22 cellular contexts compared by ENCODE assay signal in genomic region chr17:66535611-66536010, GRCh38.
A peak's percentile ranks its signal among the peaks of the same experiment; 100 is the strongest.
DNase-seq lines count a peak whose midpoint lies in the region; ATAC-seq and TF ChIP-seq lines count a peak whose summit lies in the region.
"Had no signal": no experiment of that assay in that cellular context is flagged by ENCODE, and none has a peak within 500 bp of the region (broad histone marks: within the 10 kb centered on the region; RNA-seq: fewer than 3 reads in every experiment).

No MANE protein-coding gene starts in this region.

- H3K36me3 ChIP-seq in CD8-positive, alpha-beta T cell (ENCODE audit: insufficient read depth, low read length): no peaks in the 10 kb centered on the region
- H3K36me3 ChIP-seq: upper lobe of right lung had no signal

- no peak for DNase-seq in activated CD4-positive, alpha-beta T cell treated with anti-CD3 and anti-CD28 coated beads for 36 hours
- DNase-seq in activated CD4-positive, alpha-beta T cell treated with anti-CD3 and anti-CD28 coated beads for 4 hours: no peak
- no peak for DNase-seq in CD8-positive, alpha-beta T cell
- no peak for DNase-seq in neural crest cell (ENCODE audit: low read depth, low spot score)
- DNase-seq in dorsolateral prefrontal cortex: no peak
- DNase-seq in activated CD4-positive, alpha-beta T cell treated with anti-CD3 and anti-CD28 coated beads for 1 hour: no peak
- DNase-seq: DMS53, GDM1, GM23248, HFFc6, islet precursor cell, NCI-H1105 treated with DMSO at 0.1 percent for 48 hours, NCI-H2029 treated with DMSO at 0.1 percent for 48 hours, NCI-H2227 treated with DMSO at 0.1 percent for 48 hours, NCI-H774, nephron progenitor cell, Right ventricle myocardium superior, upper lobe of right lung had no signal

- no peaks in the 10 kb centered on the region for H3K27me3 Mint-ChIP-seq in activated CD4-positive, alpha-beta T cell treated with anti-CD3 and anti-CD28 coated beads for 36 hours
- H3K27me3 Mint-ChIP-seq in CD8-positive, alpha-beta T cell (ENCODE audit: low read depth): no peaks in the 10 kb centered on the region
- H3K27me3 Mint-ChIP-seq in activated naive CD8-positive, alpha-beta T cell: no peaks in the 10 kb centered on the region
- H3K27me3 Mint-ChIP-seq in neural crest cell (ENCODE audit: low read depth): peaks cover 5% of the 10 kb centered on the region
- H3K27me3 Mint-ChIP-seq: progenitor cell of endocrine pancreas had no signal

- H3K27ac ChIP-seq in CD8-positive, alpha-beta T cell (ENCODE audit: low read depth, low read length): no peak overlapping the region
- peak overlapping the region in 26 of 59 donors; percentile 3 to 98 (median 34) for H3K27ac ChIP-seq in dorsolateral prefrontal cortex
- H3K27ac ChIP-seq: A549, GM23248, upper lobe of right lung had no signal

- peak; percentile 47 for ATAC-seq in activated CD4-positive, alpha-beta T cell treated with anti-CD3 and anti-CD28 coated beads for 36 hours
- no peak for ATAC-seq in CD8-positive, alpha-beta T cell
- ATAC-seq in GM18861 (IDR thresholded peaks at IDR 0.05; ENCODE audit: unreplicated experiment): no peak
- ATAC-seq: A549, upper lobe of right lung had no signal

- H3K36me3 Mint-ChIP-seq in activated CD4-positive, alpha-beta T cell treated with anti-CD3 and anti-CD28 coated beads for 36 hours (ENCODE audit: low read depth): peaks cover 12% of the 10 kb centered on the region
- H3K36me3 Mint-ChIP-seq in CD8-positive, alpha-beta T cell: peaks cover 4% of the 10 kb centered on the region
- H3K36me3 Mint-ChIP-seq in activated naive CD8-positive, alpha-beta T cell: peaks cover 6% of the 10 kb centered on the region
- no peaks in the 10 kb centered on the region for H3K36me3 Mint-ChIP-seq in neural crest cell (ENCODE audit: low read depth)

- H3K9me3 ChIP-seq in CD8-positive, alpha-beta T cell (ENCODE audit: low read length): no peaks in the 10 kb centered on the region
- H3K9me3 ChIP-seq: A549, upper lobe of right lung had no signal

- POLR2A ChIA-PET in activated CD4-positive, alpha-beta T cell treated with anti-CD3 and anti-CD28 coated beads for 36 hours (lab: Charles Lee): no interaction called here
- POLR2A ChIA-PET in CD8-positive, alpha-beta T cell (lab: Charles Lee): no interaction called here

- H3K27me3 ChIP-seq in CD8-positive, alpha-beta T cell (ENCODE audit: insufficient read depth, low read length): no peaks in the 10 kb centered on the region
- H3K27me3 ChIP-seq in dorsolateral prefrontal cortex: no peaks in the 10 kb centered on the region
- H3K27me3 ChIP-seq: upper lobe of right lung had no signal

- no peak for TF ChIP-seq CTCF in CD8-positive, alpha-beta T cell (IDR thresholded peaks at IDR 0.05)
- TF ChIP-seq CTCF in neural crest cell (conservative IDR thresholded peaks at IDR 0.05): no peak
- no peak for TF ChIP-seq CTCF in dorsolateral prefrontal cortex (IDR thresholded peaks at IDR 0.05 in 54 of 56, conservative IDR thresholded peaks at IDR 0.05 in 2 of 56; ENCODE audit: low read depth in 1 of 56, partially characterized antibody in 56 of 56)

- H3K4me3 Mint-ChIP-seq in activated CD4-positive, alpha-beta T cell treated with anti-CD3 and anti-CD28 coated beads for 36 hours: no peak overlapping the region
- H3K4me3 Mint-ChIP-seq in CD8-positive, alpha-beta T cell: no peak overlapping the region
- H3K4me3 Mint-ChIP-seq in activated naive CD8-positive, alpha-beta T cell: peak overlapping the region; percentile 48
- H3K4me3 Mint-ChIP-seq in neural crest cell: no peak overlapping the region
- H3K4me3 Mint-ChIP-seq: HFFc6, nephron progenitor cell had no signal

- peaks cover 27% of the 10 kb centered on the region for H3K4me1 ChIP-seq in CD8-positive, alpha-beta T cell (ENCODE audit: insufficient read depth, low read length)
- H3K4me1 ChIP-seq: upper lobe of right lung had no signal

- peaks cover 67% of the 10 kb centered on the region for H3K4me1 Mint-ChIP-seq in activated CD4-positive, alpha-beta T cell treated with anti-CD3 and anti-CD28 coated beads for 36 hours
- peaks cover 72% of the 10 kb centered on the region for H3K4me1 Mint-ChIP-seq in CD8-positive, alpha-beta T cell (ENCODE audit: low read depth)
- H3K4me1 Mint-ChIP-seq in activated naive CD8-positive, alpha-beta T cell (ENCODE audit: low read depth): peaks cover 83% of the 10 kb centered on the region
- peaks cover 61% of the 10 kb centered on the region for H3K4me1 Mint-ChIP-seq in neural crest cell

- H3K27ac Mint-ChIP-seq in activated CD4-positive, alpha-beta T cell treated with anti-CD3 and anti-CD28 coated beads for 36 hours: peak overlapping the region; percentile 68
- H3K27ac Mint-ChIP-seq in CD8-positive, alpha-beta T cell: peak overlapping the region; percentile 63
- H3K27ac Mint-ChIP-seq in activated naive CD8-positive, alpha-beta T cell: peak overlapping the region; percentile 84
- peak overlapping the region; percentile 1 for H3K27ac Mint-ChIP-seq in neural crest cell (ENCODE audit: unreplicated experiment)
- H3K27ac Mint-ChIP-seq: HFFc6, nephron progenitor cell, progenitor cell of endocrine pancreas had no signal

- CTCF ChIA-PET in activated CD4-positive, alpha-beta T cell treated with anti-CD3 and anti-CD28 coated beads for 36 hours (lab: Charles Lee): interaction anchor here (1.0 kb wide), 2 partner anchors 10 to 31 kb away, joined by 3 to 4 read pairs; no protein-coding TSS in a partner anchor
- CTCF ChIA-PET in CD8-positive, alpha-beta T cell (lab: Charles Lee): interaction anchor here (1.2 kb wide), 1 partner anchor 31 kb away, joined by 4 read pairs; no protein-coding TSS in a partner anchor

- intact Hi-C loops in activated CD4-positive, alpha-beta T cell treated with anti-CD3 and anti-CD28 coated beads for 36 hours (cut with DNase I, micrococcal nuclease): loop anchor here in 1 of 2 experiments (2.0 kb wide), 1 partner anchor 25 kb away; no protein-coding TSS in a partner anchor
- intact Hi-C loops in CD8-positive, alpha-beta T cell (cut with DNase I, micrococcal nuclease): no loop called here
- intact Hi-C loops in dorsolateral prefrontal cortex (cut with DNase I): no loop called here

- H3K4me3 ChIP-seq in CD8-positive, alpha-beta T cell (ENCODE audit: low read depth, low read length): no peak overlapping the region
- no peak overlapping the region for H3K4me3 ChIP-seq in dorsolateral prefrontal cortex
- H3K4me3 ChIP-seq: A549, GM23248, upper lobe of right lung had no signal

- no peaks in the 10 kb centered on the region for H3K9me3 Mint-ChIP-seq in activated CD4-positive, alpha-beta T cell treated with anti-CD3 and anti-CD28 coated beads for 36 hours (ENCODE audit: low read depth)
- no peaks in the 10 kb centered on the region for H3K9me3 Mint-ChIP-seq in CD8-positive, alpha-beta T cell
- H3K9me3 Mint-ChIP-seq in activated naive CD8-positive, alpha-beta T cell (ENCODE audit: low read depth): no peaks in the 10 kb centered on the region
- H3K9me3 Mint-ChIP-seq in neural crest cell: no peaks in the 10 kb centered on the region
- H3K9me3 Mint-ChIP-seq: HFFc6, nephron progenitor cell had no signal

Comparison
In these comparisons a context has a peak if more than half of its experiments do, and no peak if none do; other contexts are left out.
1. H3K27ac Mint-ChIP-seq: peak in every context shown above with its lines; median percentile 84 in activated naive CD8-positive, alpha-beta T cell; 68 in activated CD4-positive, alpha-beta T cell treated with anti-CD3 and anti-CD28 coated beads for 36 hours; 63 in CD8-positive, alpha-beta T cell; 1 in neural crest cell.